In genomic region chr3:14451844-14452533, GRCh38 we compare ENCODE assay signal across 8 cellular contexts. TPM values are rescaled to one million over a fixed set of nuclear protein-coding genes. Genes with fewer than 3 reads are reported as not detected.
DNase-seq lines count a peak whose midpoint lies in the region; ATAC-seq and TF ChIP-seq lines count a peak whose summit lies in the region.

No MANE protein-coding gene starts in this region.

- H3K27me3 ChIP-seq in psoas muscle (ENCODE audit: insufficient read depth in 3 of 3, low read length in 2 of 3) (no peaks in the 10 kb centered on the region), Caco-2 (replicated peaks; ENCODE audit: control insufficient read depth, insufficient read depth, low read length) (no peaks in the 10 kb centered on the region)

- H3K4me3 Mint-ChIP-seq in Caco-2 (ENCODE audit: unreplicated experiment) = no peak overlapping the region

- peak; percentile 24 for DNase-seq in CD1c-positive myeloid dendritic cell (ENCODE audit: extremely low spot score)
- peak; percentile 22 for DNase-seq in SHP77 treated with DMSO at 0.1 percent for 48 hours (lab: John Stamatoyannopoulos, UW)
- DNase-seq in fibroblast of the conjunctiva (ENCODE audit: low read depth) = peak; percentile 79
- peak; percentile 82 to 91 for DNase-seq in psoas muscle
- no peak for DNase-seq in NCI-H2081 (lab: John Stamatoyannopoulos, UW)
- DNase-seq in Caco-2 = no peak

- H3K9me3 Mint-ChIP-seq in Caco-2 (ENCODE audit: unreplicated experiment) = peaks cover 7% of the 10 kb centered on the region

- H3K4me1 ChIP-seq in psoas muscle (peaks cover 43% of the 10 kb centered on the region), Caco-2 (no peaks in the 10 kb centered on the region)

- H3K36me3 ChIP-seq in psoas muscle (ENCODE audit: insufficient read depth in 1 of 2, low read depth in 1 of 2) (peaks cover 5 to 66% of the 10 kb centered on the region in 2 donors), Caco-2 (ENCODE audit: control insufficient read depth, insufficient read depth, low read length) (peaks cover 12% of the 10 kb centered on the region)

- CTCF ChIA-PET in Caco-2 (lab: Charles Lee) = no interaction called here

- H3K27ac Mint-ChIP-seq in Caco-2 (ENCODE audit: unreplicated experiment) = no peak overlapping the region

- no TSS peak for BruUV-seq in Caco-2 (replicated peaks; lab: Mats Ljungman, UMichigan)

- H3K36me3 Mint-ChIP-seq in Caco-2 (ENCODE audit: insufficient read depth, unreplicated experiment) = peaks cover 70% of the 10 kb centered on the region

- ATAC-seq in psoas muscle = peak; percentile 30 to 60 (median 36)
- no peak for ATAC-seq in GM18909 (IDR thresholded peaks at IDR 0.05; ENCODE audit: poor library complexity, unreplicated experiment)
- ATAC-seq in HG03280 (IDR thresholded peaks at IDR 0.05; ENCODE audit: unreplicated experiment) = no peak

- WGBS in psoas muscle, 3 donors = 37 to 48% (median 43%) methylated on average over 13 of the region's 13 CpGs

- H3K27ac ChIP-seq in psoas muscle = peak overlapping the region; percentile 91

- H3K4me3 ChIP-seq in psoas muscle = no peak overlapping the region
- H3K4me3 ChIP-seq in Caco-2 (ENCODE audit: low read depth, low read length) = no peak overlapping the region

- no peaks in the 10 kb centered on the region for H3K4me1 Mint-ChIP-seq in Caco-2 (ENCODE audit: low read depth, unreplicated experiment)

- H3K9me3 ChIP-seq in psoas muscle (no peaks in the 10 kb centered on the region), Caco-2 (no peaks in the 10 kb centered on the region)

- TF ChIP-seq CTCF in psoas muscle (IDR thresholded peaks at IDR 0.05) (no peak), Caco-2 (IDR thresholded peaks at IDR 0.05; ENCODE audit: insufficient read depth in 1 of 2, low read depth in 1 of 2, low read length in 1 of 2, severe bottlenecking in 1 of 2, unreplicated experiment in 1 of 2) (no peak)

- POLR2A ChIA-PET in Caco-2 (lab: Charles Lee) = no interaction called here

- no peaks in the 10 kb centered on the region for H3K27me3 Mint-ChIP-seq in Caco-2 (ENCODE audit: insufficient read depth, unreplicated experiment)

- intact Hi-C loops in psoas muscle (cut with DNase I) (loop anchor here in 1 of 2 donors (2.0 to 5.0 kb wide), 2 partner anchors 19 to 50 kb away; partner anchors contain the start of gene SLC6A6), Caco-2 (cut with micrococcal nuclease; ENCODE audit: unreplicated experiment) (no loop called here)

RNA-seq across cellular contexts. Expression of gene SLC6A6, which starts 49.6 kb away (rescaled TPM):
- 100 to 1,000 TPM in 1 of 4 donors, 10 to 100 TPM in 3; 10.3 to 104 (median 34.7) TPM for total RNA-seq in psoas muscle
- 10 to 100 TPM; 12.6 to 76.1 (median 52.8) TPM for polyA plus RNA-seq in psoas muscle
- total RNA-seq in Caco-2 (2022) = 49.6 and 55.3 TPM in 2 replicates

Comparison
In these comparisons a context has a peak if more than half of its experiments do, and no peak if none do; other contexts are left out.
1. DNase-seq: peak in CD1c-positive myeloid dendritic cell (single experiment), SHP77 treated with DMSO at 0.1 percent for 48 hours (single experiment), fibroblast of the conjunctiva (single experiment) and psoas muscle (2 of 2); none in NCI-H2081 (0 of 2) and Caco-2 (0 of 2).
2. ATAC-seq: peak in psoas muscle (4 of 4); none in GM18909 (single experiment) and HG03280 (single experiment).